Comparison of ENCODE assay signal across 8 cellular contexts in genomic region chr4:89109841-89110540, GRCh38.
DNase-seq lines count a peak whose midpoint lies in the region; ATAC-seq and TF ChIP-seq lines count a peak whose summit lies in the region.
"Had no signal": no experiment of that assay in that cellular context is flagged by ENCODE, and none has a peak within 500 bp of the region (broad histone marks: within the 10 kb centered on the region; RNA-seq: fewer than 3 reads in every experiment).

No MANE protein-coding gene starts in this region.

- H3K4me3 ChIP-seq in KMS-11 (IDR thresholded peaks at IDR 0.05; ENCODE audit: insufficient read depth, low read depth, low read length) (no peak overlapping the region), adipocyte (ENCODE audit: low read length) (peak overlapping the region; percentile 87)

- DNase-seq in adipocyte (ENCODE audit: low read depth) (peak; percentile 54), inferior parietal cortex (ENCODE audit: extremely low spot score) (peak; percentile 40)
- DNase-seq: OCI-M1 had no signal

- H3K4me1 Mint-ChIP-seq in stimulated activated memory B cell treated with anti-CD40 and anti-IgM and Interleukin-4, amounts not matched to agents 10 μg/mL and 1 μg/mL and 100 μg/mL, for 72 hours, result peaks cover 39% of the 10 kb centered on the region

- peak overlapping the region; percentile 85 for H3K27ac Mint-ChIP-seq in stimulated activated memory B cell treated with anti-CD40 and anti-IgM and Interleukin-4, amounts not matched to agents 10 μg/mL and 1 μg/mL and 100 μg/mL, for 72 hours

- peaks cover 16% of the 10 kb centered on the region for H3K4me1 ChIP-seq in KMS-11 (ENCODE audit: low read depth, poor library complexity, severe bottlenecking)
- peaks cover 18% of the 10 kb centered on the region for H3K4me1 ChIP-seq in adipocyte (ENCODE audit: control insufficient read depth, insufficient read depth, low read length)

- H3K27me3 ChIP-seq in KMS-11 (ENCODE audit: insufficient read depth, low read depth) (no peaks in the 10 kb centered on the region), adipocyte (replicated peaks; ENCODE audit: control insufficient read depth, insufficient read depth, low read length) (peaks cover 6% of the 10 kb centered on the region)

- H3K4me3 Mint-ChIP-seq in stimulated activated memory B cell treated with anti-CD40 and anti-IgM and Interleukin-4, amounts not matched to agents 10 μg/mL and 1 μg/mL and 100 μg/mL, for 72 hours, result peak overlapping the region; percentile 95

- H3K36me3 Mint-ChIP-seq in stimulated activated memory B cell treated with anti-CD40 and anti-IgM and Interleukin-4, amounts not matched to agents 10 μg/mL and 1 μg/mL and 100 μg/mL, for 72 hours, result peaks cover 17% of the 10 kb centered on the region

- no peaks in the 10 kb centered on the region for H3K9me3 ChIP-seq in adipocyte (ENCODE audit: control insufficient read depth, low read length)

- H4K20me1 ChIP-seq in KMS-11 (ENCODE audit: insufficient read depth), result no peaks in the 10 kb centered on the region

- H3K4me2 ChIP-seq in KMS-11, result peak overlapping the region; percentile 59; the same call in 1 of the 2 replicates

- H3K36me3 ChIP-seq in KMS-11 (ENCODE audit: insufficient read depth) (no peaks in the 10 kb centered on the region), adipocyte (ENCODE audit: control insufficient read depth, insufficient read depth, low read length, severe bottlenecking) (no peaks in the 10 kb centered on the region)

- peaks cover 9% of the 10 kb centered on the region for H3K27me3 Mint-ChIP-seq in stimulated activated memory B cell treated with anti-CD40 and anti-IgM and Interleukin-4, amounts not matched to agents 10 μg/mL and 1 μg/mL and 100 μg/mL, for 72 hours

- no peak for ATAC-seq in stimulated activated memory B cell treated with anti-CD40 and anti-IgM and Interleukin-4, amounts not matched to agents 10 μg/mL and 1 μg/mL and 100 μg/mL, for 72 hours
- no peak for ATAC-seq in HG02610 (IDR thresholded peaks at IDR 0.05; ENCODE audit: unreplicated experiment)
- ATAC-seq in GM18907 (IDR thresholded peaks at IDR 0.05; ENCODE audit: unreplicated experiment), result no peak
- no peak for ATAC-seq in GM21619 (IDR thresholded peaks at IDR 0.05; ENCODE audit: unreplicated experiment)

- H3K9ac ChIP-seq in KMS-11 (no peak overlapping the region), adipocyte (ENCODE audit: low read length) (peak overlapping the region; percentile 68)

- H2AFZ ChIP-seq in KMS-11 (ENCODE audit: low read depth), result no peak overlapping the region

- H3K79me2 ChIP-seq in KMS-11 (ENCODE audit: insufficient read depth, low read depth), result peaks cover 16% of the 10 kb centered on the region; the same call in 1 of the 2 replicates

- TF ChIP-seq CTCF in KMS-11 (conservative IDR thresholded peaks at IDR 0.05; ENCODE audit: low read depth, low read length), result no peak

- H3K9me3 Mint-ChIP-seq in stimulated activated memory B cell treated with anti-CD40 and anti-IgM and Interleukin-4, amounts not matched to agents 10 μg/mL and 1 μg/mL and 100 μg/mL, for 72 hours, result peaks cover 7% of the 10 kb centered on the region

- H3K27ac ChIP-seq in KMS-11, result no peak overlapping the region
